Comparison of ENCODE assay signal across 20 cellular contexts in the genomic region with DNA sequence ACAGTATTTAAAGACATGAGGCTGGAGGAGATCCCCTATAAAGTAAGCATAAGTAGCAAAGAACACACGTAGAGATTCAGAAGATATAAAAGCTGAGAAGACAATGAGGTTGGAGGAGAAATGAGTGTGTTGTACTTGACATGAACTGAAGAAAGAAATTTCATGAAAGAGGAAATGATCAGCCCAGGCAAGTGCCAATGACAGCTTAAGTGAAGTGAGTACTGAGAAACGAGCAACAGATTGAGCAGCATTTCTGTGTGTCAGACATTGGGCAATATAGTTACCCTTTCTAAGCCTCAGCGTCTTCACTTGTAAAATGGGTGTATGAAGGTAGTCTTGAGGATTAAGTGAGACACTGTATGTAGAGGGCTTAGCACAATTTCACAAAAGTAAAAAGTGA. TPM values are rescaled to one million over a fixed set of nuclear protein-coding genes. Genes with fewer than 3 reads are reported as not detected.
"Had no signal": no experiment of that assay in that cellular context is flagged by ENCODE, and none has a peak within 500 bp of the region (broad histone marks: within the 10 kb centered on the region; RNA-seq: fewer than 3 reads in every experiment).

No MANE protein-coding gene starts in this region.

- ATAC-seq: activated CD8-positive, alpha-beta memory T cell treated with anti-CD3 and anti-CD28 coated beads, Interleukin-2, amount 10 ng/mL, durations not matched to agents 7 days and 5 days; body of pancreas; natural killer cell; pancreas had no signal

- DNase-seq: activated CD4-positive, alpha-beta memory T cell treated with anti-CD3 and anti-CD28 coated beads, Interleukin-2, amount 10 ng/mL, durations not matched to agents 7 days and 5 days; activated CD4-positive, alpha-beta T cell treated with anti-CD3 and anti-CD28 coated beads for 48 hours; activated CD4-positive, CD25-positive, alpha-beta regulatory T cell; activated CD8-positive, alpha-beta memory T cell treated with anti-CD3 and anti-CD28 coated beads, Interleukin-2, amount 10 ng/mL, durations not matched to agents 7 days and 5 days; activated naive CD4-positive, alpha-beta T cell treated with Interleukin-2 at 50 U/mL for 16 hours; body of pancreas; foreskin melanocyte; glutamatergic neuron; hippocampal formation; islet precursor cell; natural killer cell; pancreas; sigmoid colon; stimulated activated naive CD4-positive, alpha-beta T cell; T-helper 9 cell; tibial artery had no signal

- H3K36me3 Mint-ChIP-seq: natural killer cell had no signal

- H3K36me3 ChIP-seq: neutrophil, pancreas, sigmoid colon, tibial artery, vagina had no signal

- H3K9me3 ChIP-seq: body of pancreas, neutrophil, pancreas, sigmoid colon, tibial artery, vagina had no signal

- H3K27me3 ChIP-seq: body of pancreas, pancreas, sigmoid colon, tibial artery, vagina had no signal

- H3K9me3 Mint-ChIP-seq: natural killer cell had no signal

- H3K27ac Mint-ChIP-seq: activated CD4-positive, alpha-beta memory T cell treated with anti-CD3 and anti-CD28 coated beads, Interleukin-2, amount 10 ng/mL, durations not matched to agents 7 days and 5 days; activated CD8-positive, alpha-beta memory T cell treated with anti-CD3 and anti-CD28 coated beads, Interleukin-2, amount 10 ng/mL, durations not matched to agents 7 days and 5 days; activated T-helper 2 cell treated with anti-CD3 and anti-CD28 coated beads, Interferon-gamma antibody, Interleukin-2, Interleukin-4, amounts not matched to agents 10 μg/mL and 5 μg/mL and 100 μg/mL, durations not matched to agents 14 hours and 24 hours and 36 hours had no signal

- H3K4me3 ChIP-seq: body of pancreas, lung, pancreas, sigmoid colon, tibial artery, vagina had no signal

- FAIRE-seq: pancreas had no signal

- H3K4me3 Mint-ChIP-seq: activated CD4-positive, alpha-beta memory T cell treated with anti-CD3 and anti-CD28 coated beads, Interleukin-2, amount 10 ng/mL, durations not matched to agents 7 days and 5 days; activated CD8-positive, alpha-beta memory T cell treated with anti-CD3 and anti-CD28 coated beads, Interleukin-2, amount 10 ng/mL, durations not matched to agents 7 days and 5 days; natural killer cell had no signal

- H3K4me1 ChIP-seq: body of pancreas had no signal

- H3K27ac ChIP-seq: neutrophil, pancreas, tibial artery, vagina had no signal

RNA-seq across cellular contexts. Expression of gene CH25H, which starts 49.2 kb away (rescaled TPM):
- total RNA-seq: activated CD4-positive, alpha-beta memory T cell treated with anti-CD3 and anti-CD28 coated beads, Interleukin-2, amount 10 ng/mL, durations not matched to agents 7 days and 5 days; activated CD8-positive, alpha-beta memory T cell treated with anti-CD3 and anti-CD28 coated beads, Interleukin-2, amount 10 ng/mL, durations not matched to agents 7 days and 5 days; activated T-helper 2 cell treated with anti-CD3 and anti-CD28 coated beads, Interferon-gamma antibody, Interleukin-2, Interleukin-4, amounts not matched to agents 10 μg/mL and 5 μg/mL and 100 μg/mL, durations not matched to agents 14 hours and 24 hours and 36 hours had no signal
